Comparison of ENCODE assay signal across 8 cellular contexts in genomic region chr1:9292361-9293240, GRCh38. TPM values are rescaled to one million over a fixed set of nuclear protein-coding genes. Genes with fewer than 3 reads are reported as not detected.
DNase-seq lines count a peak whose midpoint lies in the region; ATAC-seq and TF ChIP-seq lines count a peak whose summit lies in the region.

Gene SPSB1 (plus strand): TSS chr1:9292894. CDS start chr1:9355892, 62,998 bp downstream.

- peak within 1 kb of the TSS in 2 of 7 donors; percentile 36 to 38 for H3K27ac Mint-ChIP-seq in CD14-positive monocyte
- no peak within 1 kb of the TSS for H3K27ac Mint-ChIP-seq in activated CD8-positive, alpha-beta T cell treated with anti-CD3 and anti-CD28 coated beads for 36 hours

- intact Hi-C loops in CD14-positive monocyte (cut with micrococcal nuclease) = loop anchor here in 1 of 2 donors (5.0 kb wide), 1 partner anchor 60 kb away; the partner anchor contains the start of gene H6PD
- intact Hi-C loops in activated CD8-positive, alpha-beta T cell treated with anti-CD3 and anti-CD28 coated beads for 36 hours (cut with micrococcal nuclease) = no loop called here

- no peaks in the 10 kb centered on the region for H3K36me3 ChIP-seq in effector memory CD4-positive, alpha-beta T cell (ENCODE audit: control insufficient read depth, insufficient read depth, low read length)

- H3K4me1 ChIP-seq in effector memory CD4-positive, alpha-beta T cell (ENCODE audit: control insufficient read depth, insufficient read depth, low read length, poor library complexity, severe bottlenecking) = peaks cover 17% of the 10 kb centered on the region

- H3K27me3 ChIP-seq in effector memory CD4-positive, alpha-beta T cell (replicated peaks; ENCODE audit: control insufficient read depth, insufficient read depth, low read length, poor library complexity, severe bottlenecking) = no peaks in the 10 kb centered on the region

- peak; percentile 57 for ATAC-seq in GM21529 (IDR thresholded peaks at IDR 0.05; ENCODE audit: unreplicated experiment)
- ATAC-seq in activated CD8-positive, alpha-beta T cell treated with anti-CD3 and anti-CD28 coated beads for 36 hours = peak; percentile 57

- DNase-seq in CD14-positive monocyte (ENCODE audit: low spot score) (peak; percentile 59), NCI-H460 (ENCODE audit: extremely low read depth, low read depth) (peak; percentile 42), medulla oblongata (ENCODE audit: extremely low spot score) (peak; percentile 79), GF-D8 (lab: John Stamatoyannopoulos, UW) (no peak)
- peak; percentile 72 for DNase-seq in activated CD8-positive, alpha-beta T cell treated with anti-CD3 and anti-CD28 coated beads for 36 hours
- peak; percentile 45 to 58 (median 52) for DNase-seq in effector memory CD4-positive, alpha-beta T cell
- DNase-seq in stimulated activated CD8-positive, alpha-beta memory T cell treated with anti-CD3 and anti-CD28 coated beads, Interleukin-12 subunit alpha, Interleukin-12 subunit beta, amount 100 ng/mL, for 4 hours (ENCODE audit: low read depth) = peak; percentile 38

- peaks cover 20% of the 10 kb centered on the region for H3K4me1 Mint-ChIP-seq in CD14-positive monocyte
- peaks cover 14% of the 10 kb centered on the region for H3K4me1 Mint-ChIP-seq in activated CD8-positive, alpha-beta T cell treated with anti-CD3 and anti-CD28 coated beads for 36 hours (ENCODE audit: low read depth)

- peak within 1 kb of the TSS; percentile 64 to 73 for H3K4me3 Mint-ChIP-seq in CD14-positive monocyte
- H3K4me3 Mint-ChIP-seq in activated CD8-positive, alpha-beta T cell treated with anti-CD3 and anti-CD28 coated beads for 36 hours = peak within 1 kb of the TSS; percentile 30

- CTCF ChIA-PET in activated CD8-positive, alpha-beta T cell treated with anti-CD3 and anti-CD28 coated beads for 36 hours (lab: Charles Lee) = interaction anchor here (0.9 to 5.9 kb wide), 5 partner anchors 22 to 202 kb away, joined by 3 to 129 read pairs (median 4); no protein-coding TSS in a partner anchor

- peaks cover 19 to 32% (median 27%) of the 10 kb centered on the region in 3 donors for H3K27me3 Mint-ChIP-seq in CD14-positive monocyte (ENCODE audit: low read depth in 3 of 3)
- peaks cover 2% of the 10 kb centered on the region for H3K27me3 Mint-ChIP-seq in activated CD8-positive, alpha-beta T cell treated with anti-CD3 and anti-CD28 coated beads for 36 hours

- peaks cover 6% of the 10 kb centered on the region for H3K9me3 ChIP-seq in effector memory CD4-positive, alpha-beta T cell (ENCODE audit: control insufficient read depth, low read length)

- POLR2A ChIA-PET in activated CD8-positive, alpha-beta T cell treated with anti-CD3 and anti-CD28 coated beads for 36 hours (lab: Charles Lee) = interaction anchor here (0.5 to 1.4 kb wide), 3 partner anchors 13 to 248 kb away, joined by 3 to 4 read pairs (median 3); no protein-coding TSS in a partner anchor

- peaks cover 4 to 19% (median 13%) of the 10 kb centered on the region in 7 donors for H3K9me3 Mint-ChIP-seq in CD14-positive monocyte
- peaks cover 10% of the 10 kb centered on the region for H3K9me3 Mint-ChIP-seq in activated CD8-positive, alpha-beta T cell treated with anti-CD3 and anti-CD28 coated beads for 36 hours

- no peak for TF ChIP-seq CTCF in CD14-positive monocyte (IDR thresholded peaks at IDR 0.05)
- no peak for TF ChIP-seq CTCF in activated CD8-positive, alpha-beta T cell treated with anti-CD3 and anti-CD28 coated beads for 36 hours (IDR thresholded peaks at IDR 0.05)

- H3K27ac ChIP-seq in effector memory CD4-positive, alpha-beta T cell (ENCODE audit: insufficient read depth, low read length, poor library complexity, severe bottlenecking) = peak within 1 kb of the TSS; percentile 4

- no peaks in the 10 kb centered on the region for H3K36me3 Mint-ChIP-seq in CD14-positive monocyte
- H3K36me3 Mint-ChIP-seq in activated CD8-positive, alpha-beta T cell treated with anti-CD3 and anti-CD28 coated beads for 36 hours (ENCODE audit: low read depth) = peaks cover 2% of the 10 kb centered on the region

- H3K4me3 ChIP-seq in effector memory CD4-positive, alpha-beta T cell (ENCODE audit: insufficient read depth, low read depth, low read length, poor library complexity, severe bottlenecking) = peak within 1 kb of the TSS; percentile 74

RNA-seq across cellular contexts. Expression of gene SPSB1, which starts in this region (rescaled TPM):
- 1 to 10 TPM in 1 of 2 donors, under 1 TPM in 1; 0.15 to 1.2 TPM for polyA plus RNA-seq in CD14-positive monocyte
- total RNA-seq in NCI-H460 (2014; rRNA removed; shearing (Covaris generic)) = 11.6 and 14.4 TPM in 2 replicates
- polyA plus RNA-seq in NCI-H460 (2014; cell fraction: nucleus; rRNA removed) = 3.4 and 5.6 TPM in 2 replicates
- 1 to 10 TPM; 1.1 to 1.5 TPM for total RNA-seq in activated CD8-positive, alpha-beta T cell treated with anti-CD3 and anti-CD28 coated beads for 36 hours
